8 cellular contexts compared by ENCODE assay signal in the genomic region with DNA sequence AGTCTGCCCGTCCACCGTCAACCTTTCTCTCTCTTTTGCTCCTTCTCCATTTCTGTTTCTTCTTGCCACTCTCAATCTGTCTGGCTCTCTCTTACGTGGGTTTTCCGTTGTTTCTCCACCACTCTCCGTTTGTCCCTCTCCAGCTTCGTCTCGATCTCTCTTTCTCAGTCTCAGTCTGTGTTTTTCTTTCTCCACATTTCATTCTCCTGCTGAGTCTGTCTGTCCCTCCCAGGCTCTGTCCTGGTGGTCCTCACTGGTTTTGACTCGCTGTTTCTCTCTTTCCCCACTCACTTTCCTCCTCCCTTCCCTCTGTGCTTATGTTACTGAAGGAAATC.
DNase-seq lines count a peak whose midpoint lies in the region; ATAC-seq and TF ChIP-seq lines count a peak whose summit lies in the region.

No MANE protein-coding gene starts in this region.

- no peak overlapping the region for H3K9ac ChIP-seq in neural progenitor cell

- no peaks in the 10 kb centered on the region for H3K27me3 ChIP-seq in right atrium auricular region
- H3K27me3 ChIP-seq in esophagus (ENCODE audit: control insufficient read depth in 1 of 2, insufficient read depth in 2 of 2, low read length in 2 of 2): no peaks in the 10 kb centered on the region
- no peaks in the 10 kb centered on the region for H3K27me3 ChIP-seq in neural progenitor cell
- H3K27me3 ChIP-seq in vagina: no peaks in the 10 kb centered on the region

- H3K4me3 Mint-ChIP-seq in neural progenitor cell: no peak overlapping the region

- H3K4me3 ChIP-seq in right atrium auricular region (peak overlapping the region; percentile 1 to 6), esophagus (ENCODE audit: low read depth in 1 of 2, low read length in 2 of 2) (no peak overlapping the region), neural progenitor cell (no peak overlapping the region), vagina (no peak overlapping the region)

- H3K36me3 Mint-ChIP-seq in neural progenitor cell: no peaks in the 10 kb centered on the region

- H3K36me3 ChIP-seq in right atrium auricular region (no peaks in the 10 kb centered on the region), esophagus (ENCODE audit: control insufficient read depth in 2 of 2, insufficient read depth in 2 of 2, low read length in 1 of 2) (no peaks in the 10 kb centered on the region), neural progenitor cell (no peaks in the 10 kb centered on the region), vagina (no peaks in the 10 kb centered on the region)

- H3K9me3 Mint-ChIP-seq in neural progenitor cell: no peaks in the 10 kb centered on the region

- no peaks in the 10 kb centered on the region for H3F3A ChIP-seq in neural progenitor cell (ENCODE audit: low read depth)

- H3K27ac ChIP-seq in right atrium auricular region (peak overlapping the region; percentile 78 to 82), esophagus (ENCODE audit: low read depth in 2 of 2, low read length in 1 of 2) (peak overlapping the region; percentile 60 to 66), neural progenitor cell (no peak overlapping the region), vagina (peak overlapping the region; percentile 79)

- peaks cover 5% of the 10 kb centered on the region for H3K27me3 Mint-ChIP-seq in neural progenitor cell (ENCODE audit: insufficient read depth, low read depth)

- no peaks in the 10 kb centered on the region for H3K79me2 ChIP-seq in neural progenitor cell (ENCODE audit: low read depth)

- intact Hi-C loops in Right ventricle myocardium superior (cut with DNase I) (no loop called here), vagina (cut with DNase I) (no loop called here)

- TF ChIP-seq CTCF in right atrium auricular region (IDR thresholded peaks at IDR 0.05) (no peak), neural progenitor cell (IDR thresholded peaks at IDR 0.05) (no peak), vagina (IDR thresholded peaks at IDR 0.05) (no peak)

- peak overlapping the region; percentile 96 for H2AFZ ChIP-seq in neural progenitor cell (replicated peaks)

- no peak overlapping the region for H3K4me2 ChIP-seq in neural progenitor cell

- no peaks in the 10 kb centered on the region for H3K9me3 ChIP-seq in right atrium auricular region
- H3K9me3 ChIP-seq in esophagus (ENCODE audit: control insufficient read depth in 2 of 2, insufficient read depth in 1 of 2, low read depth in 1 of 2, low read length in 1 of 2): no peaks in the 10 kb centered on the region
- H3K9me3 ChIP-seq in neural progenitor cell (ENCODE audit: low read depth): no peaks in the 10 kb centered on the region
- H3K9me3 ChIP-seq in vagina: no peaks in the 10 kb centered on the region

- H3K27ac Mint-ChIP-seq in neural progenitor cell: peak overlapping the region; percentile 47

- no peaks in the 10 kb centered on the region for H4K20me1 ChIP-seq in neural progenitor cell (ENCODE audit: low read depth)

- no peak for ATAC-seq in Right ventricle myocardium superior (ENCODE audit: poor library complexity)
- ATAC-seq in HG02798 (IDR thresholded peaks at IDR 0.05; ENCODE audit: poor library complexity, unreplicated experiment): no peak
- ATAC-seq in GM21390 (IDR thresholded peaks at IDR 0.05; ENCODE audit: unreplicated experiment): no peak

- 36 to 47% methylated on average over 8 of the region's 8 CpGs for WGBS in esophagus, 2 donors

- DNase-seq in right atrium auricular region (ENCODE audit: low spot score): no peak
- no peak for DNase-seq in Right ventricle myocardium superior
- DNase-seq in neural progenitor cell (ENCODE audit: low spot score): no peak
- DNase-seq in vagina (ENCODE audit: extremely low spot score in 2 of 2): no peak
- DNase-seq in islet precursor cell: no peak

- peaks cover 35% of the 10 kb centered on the region for H3K4me1 Mint-ChIP-seq in neural progenitor cell

- TF ChIP-seq POLR2A in vagina (IDR thresholded peaks at IDR 0.05): no peak

- H3K4me1 ChIP-seq in right atrium auricular region (peaks cover 0 to 27% of the 10 kb centered on the region in 2 donors), esophagus (ENCODE audit: control insufficient read depth in 2 of 2, insufficient read depth in 2 of 2, low read length in 1 of 2) (peaks cover 0 to 10% of the 10 kb centered on the region in 2 donors), neural progenitor cell (peaks cover 16% of the 10 kb centered on the region), vagina (peaks cover 38% of the 10 kb centered on the region)

Comparison
In these comparisons a context has a peak if more than half of its experiments do, and no peak if none do; other contexts are left out.
1. H3K4me3 ChIP-seq: peak in right atrium auricular region (2 of 2); none in esophagus (0 of 2), neural progenitor cell (single experiment) and vagina (0 of 2).